9 cellular contexts compared by ENCODE assay signal in the genomic region with DNA sequence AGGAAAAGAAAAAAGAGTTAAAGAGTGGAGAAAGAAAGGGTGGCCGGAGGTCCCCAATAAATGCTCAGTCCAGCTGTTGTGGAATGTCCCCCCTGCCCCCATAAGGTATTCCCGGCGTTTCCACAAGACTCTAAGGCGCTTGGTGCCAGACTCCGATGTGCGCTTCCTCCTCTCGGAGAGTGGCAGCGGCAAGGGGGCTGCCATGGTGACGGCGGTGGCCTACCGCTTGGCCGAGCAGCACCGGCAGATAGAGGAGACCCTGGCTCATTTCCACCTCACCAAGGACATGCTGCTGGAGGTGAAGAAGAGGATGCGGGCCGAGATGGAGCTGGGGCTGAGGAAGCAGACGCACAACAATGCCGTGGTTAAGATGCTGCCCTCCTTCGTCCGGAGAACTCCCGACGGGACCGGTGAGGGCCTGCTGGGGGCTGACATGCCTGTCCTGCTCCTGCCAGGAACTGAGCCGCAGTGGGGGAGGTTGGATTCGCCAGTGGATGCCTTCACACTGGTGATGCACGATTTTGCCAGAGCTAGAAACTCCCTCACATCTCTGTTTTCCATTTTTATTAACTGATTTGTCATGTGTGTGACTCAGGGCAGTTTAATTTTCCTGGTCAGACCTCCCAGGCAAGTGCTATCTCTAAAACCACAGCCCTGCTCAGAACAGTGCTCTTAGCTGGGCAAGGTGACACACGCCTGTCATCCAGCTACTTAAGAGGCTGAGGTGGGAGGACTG. TPM values are rescaled to one million over a fixed set of nuclear protein-coding genes. Genes with fewer than 3 reads are reported as not detected.
A peak's percentile ranks its signal among the peaks of the same experiment; 100 is the strongest.
DNase-seq lines count a peak whose midpoint lies in the region; ATAC-seq and TF ChIP-seq lines count a peak whose summit lies in the region.
"Had no signal": no experiment of that assay in that cellular context is flagged by ENCODE, and none has a peak within 500 bp of the region (broad histone marks: within the 10 kb centered on the region; RNA-seq: fewer than 3 reads in every experiment).

No MANE protein-coding gene starts in this region.

- no peaks in the 10 kb centered on the region for H3K9me3 ChIP-seq in adipocyte (ENCODE audit: control insufficient read depth, low read length)
- H3K9me3 ChIP-seq in thoracic aorta = no peaks in the 10 kb centered on the region

- H3K36me3 ChIP-seq in adipocyte (ENCODE audit: control insufficient read depth, insufficient read depth, low read length, severe bottlenecking) = peaks cover 64% of the 10 kb centered on the region
- peaks cover 61% of the 10 kb centered on the region for H3K36me3 ChIP-seq in thoracic aorta

- peaks cover 24% of the 10 kb centered on the region for H3K4me1 ChIP-seq in adipocyte (ENCODE audit: control insufficient read depth, insufficient read depth, low read length)
- H3K4me1 ChIP-seq in thoracic aorta (ENCODE audit: control insufficient read depth in 1 of 2, low read depth in 2 of 2) = peaks cover 0 to 18% of the 10 kb centered on the region in 2 donors

- TF ChIP-seq CTCF in thoracic aorta (IDR thresholded peaks at IDR 0.05) = no peak

- DNase-seq in HCEC 1CT (peak; percentile 93), adipocyte (ENCODE audit: low read depth) (no peak), glomerular visceral epithelial cell (ENCODE audit: extremely low spot score) (peak; percentile 92), thoracic aorta (ENCODE audit: low spot score) (no peak), activated gamma-delta T cell (lab: John Stamatoyannopoulos, UW) (no peak)
- no peak for DNase-seq in stimulated activated CD4-positive, alpha-beta T cell treated with anti-CD3 and anti-CD28 coated beads, Interleukin-12 subunit alpha, Interleukin-12 subunit beta, amount 100 ng/mL, for 4 hours
- DNase-seq: activated naive CD4-positive, alpha-beta T cell treated with Interleukin-2 at 50 U/mL for 16 hours had no signal

- H3K9ac ChIP-seq in adipocyte (ENCODE audit: low read length) = peak overlapping the region; percentile 32

- peak overlapping the region in 1 of 2 donors; percentile 19 for H3K27ac ChIP-seq in thoracic aorta

- peak; percentile 32 for ATAC-seq in thoracic aorta (ENCODE audit: insufficient number of reproducible peaks, low FRiP score, low read depth)
- ATAC-seq in HG03108 (IDR thresholded peaks at IDR 0.05; ENCODE audit: unreplicated experiment) = no peak

- H3K4me3 ChIP-seq in adipocyte (ENCODE audit: low read length) = no peak overlapping the region
- H3K4me3 ChIP-seq in thoracic aorta = no peak overlapping the region

- H3K27me3 ChIP-seq in adipocyte (replicated peaks; ENCODE audit: control insufficient read depth, insufficient read depth, low read length) (no peaks in the 10 kb centered on the region), thoracic aorta (replicated peaks; ENCODE audit: insufficient read depth) (no peaks in the 10 kb centered on the region)

RNA-seq across cellular contexts. Expression of a gene that starts 34.2 kb away (rescaled TPM):
- under 1 TPM in 1 of 2 donors, not detected in 1; 0.27 TPM for total RNA-seq in thoracic aorta
- total RNA-seq: mesothelial cell of epicardium had no signal

Comparison
In these comparisons a context has a peak if more than half of its experiments do, and no peak if none do; other contexts are left out.
1. DNase-seq: peak in HCEC 1CT (single experiment) and glomerular visceral epithelial cell (single experiment); none in adipocyte (single experiment), thoracic aorta (single experiment), activated gamma-delta T cell (single experiment) and stimulated activated CD4-positive, alpha-beta T cell treated with anti-CD3 and anti-CD28 coated beads, Interleukin-12 subunit alpha, Interleukin-12 subunit beta, amount 100 ng/mL, for 4 hours (single experiment).